Comparison of ENCODE assay signal across 17 cellular contexts in the genomic region with DNA sequence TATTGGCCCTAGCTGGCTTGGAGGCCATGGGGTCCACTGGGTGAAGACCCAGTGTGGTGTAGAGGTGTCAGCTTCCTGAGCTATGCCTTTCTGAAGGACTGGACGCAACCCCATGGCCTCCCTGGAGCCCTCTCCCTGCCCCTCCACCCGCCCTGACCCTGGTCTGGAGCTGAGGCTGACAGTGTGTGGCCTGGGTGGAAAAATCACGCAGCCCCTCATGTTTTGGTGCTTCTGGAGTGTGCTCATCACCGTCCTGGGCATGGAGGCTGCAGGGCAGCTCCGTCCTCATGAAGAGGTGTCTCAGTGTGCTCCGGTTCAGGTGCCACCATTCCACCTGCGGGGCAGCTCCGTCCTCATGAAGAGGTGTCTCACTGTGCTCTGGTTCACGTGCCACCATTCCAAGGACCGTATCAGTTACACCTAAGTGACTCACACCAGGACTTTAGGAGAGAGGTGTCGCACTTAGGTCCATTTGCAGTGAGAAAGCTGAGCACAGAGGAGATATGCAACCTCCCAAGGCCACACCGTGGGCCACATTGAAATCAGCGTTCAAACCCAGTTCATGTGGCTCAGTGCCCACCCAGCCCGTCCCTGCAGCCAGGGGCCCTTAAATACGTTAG.
A peak's percentile ranks its signal among the peaks of the same experiment; 100 is the strongest.
DNase-seq lines count a peak whose midpoint lies in the region; ATAC-seq and TF ChIP-seq lines count a peak whose summit lies in the region.
"Had no signal": no experiment of that assay in that cellular context is flagged by ENCODE, and none has a peak within 500 bp of the region (broad histone marks: within the 10 kb centered on the region; RNA-seq: fewer than 3 reads in every experiment).

No MANE protein-coding gene starts in this region.

- H3K4me1 ChIP-seq in right atrium auricular region, result no peaks in the 10 kb centered on the region
- no peaks in the 10 kb centered on the region for H3K4me1 ChIP-seq in CD4-positive, alpha-beta memory T cell (ENCODE audit: insufficient read depth, low read length)
- H3K4me1 ChIP-seq: A549, Caco-2, HAP-1 had no signal

- no peaks in the 10 kb centered on the region for H3K9me3 Mint-ChIP-seq in progenitor cell of endocrine pancreas (ENCODE audit: low read depth)
- peaks cover 17% of the 10 kb centered on the region for H3K9me3 Mint-ChIP-seq in activated CD4-positive, alpha-beta T cell treated with anti-CD3 and anti-CD28 coated beads, Interleukin-2, amount 10 ng/mL, durations not matched to agents 7 days and 5 days
- peaks cover 0 to 25% (median 8%) of the 10 kb centered on the region in 8 donors for H3K9me3 Mint-ChIP-seq in CD4-positive, alpha-beta memory T cell

- POLR2A ChIA-PET in activated CD4-positive, alpha-beta T cell treated with anti-CD3 and anti-CD28 coated beads, Interleukin-2, amount 10 ng/mL, durations not matched to agents 7 days and 5 days (lab: Charles Lee), result no interaction called here
- POLR2A ChIA-PET in CD4-positive, alpha-beta memory T cell (lab: Charles Lee; ENCODE audit: partially characterized antibody), result no interaction called here

- peaks cover 8% of the 10 kb centered on the region for H3K4me1 Mint-ChIP-seq in progenitor cell of endocrine pancreas (ENCODE audit: low read depth)
- H3K4me1 Mint-ChIP-seq in activated CD4-positive, alpha-beta T cell treated with anti-CD3 and anti-CD28 coated beads, Interleukin-2, amount 10 ng/mL, durations not matched to agents 7 days and 5 days, result no peaks in the 10 kb centered on the region
- H3K4me1 Mint-ChIP-seq in CD4-positive, alpha-beta memory T cell, result no peaks in the 10 kb centered on the region

- peak; percentile 23 for DNase-seq in right atrium auricular region (ENCODE audit: low spot score)
- DNase-seq in left cardiac atrium, result no peak
- DNase-seq in islet precursor cell, result peak; percentile 24
- no peak for DNase-seq in progenitor cell of endocrine pancreas (ENCODE audit: low spot score, unreplicated experiment)
- DNase-seq in activated CD4-positive, alpha-beta T cell treated with anti-CD3 and anti-CD28 coated beads, Interleukin-2, amount 10 ng/mL, durations not matched to agents 7 days and 5 days, result no peak
- no peak for DNase-seq in CD4-positive, alpha-beta memory T cell
- no peak for DNase-seq in activated T-cell treated with anti-CD3 and anti-CD28 coated beads, Interleukin-2, amount 50 U/mL, for 48 hours
- DNase-seq: 8988T; C1 segment of cervical spinal cord; Caco-2; CD8-positive, alpha-beta T cell; DMS153; DND-41; GOT3; HFFc6 had no signal

- no peak overlapping the region for H3K4me3 Mint-ChIP-seq in progenitor cell of endocrine pancreas (ENCODE audit: low read depth)
- H3K4me3 Mint-ChIP-seq in activated CD4-positive, alpha-beta T cell treated with anti-CD3 and anti-CD28 coated beads, Interleukin-2, amount 10 ng/mL, durations not matched to agents 7 days and 5 days, result no peak overlapping the region
- no peak overlapping the region for H3K4me3 Mint-ChIP-seq in CD4-positive, alpha-beta memory T cell
- H3K4me3 Mint-ChIP-seq: CD8-positive, alpha-beta T cell; HFFc6 had no signal

- no peaks in the 10 kb centered on the region for H3K36me3 Mint-ChIP-seq in progenitor cell of endocrine pancreas (ENCODE audit: insufficient read depth)
- H3K36me3 Mint-ChIP-seq in activated CD4-positive, alpha-beta T cell treated with anti-CD3 and anti-CD28 coated beads, Interleukin-2, amount 10 ng/mL, durations not matched to agents 7 days and 5 days (ENCODE audit: low read depth), result no peaks in the 10 kb centered on the region
- no peaks in the 10 kb centered on the region for H3K36me3 Mint-ChIP-seq in CD4-positive, alpha-beta memory T cell
- H3K36me3 Mint-ChIP-seq: CD8-positive, alpha-beta T cell had no signal

- H3K27ac Mint-ChIP-seq in progenitor cell of endocrine pancreas, result peak overlapping the region; percentile 82
- no peak overlapping the region for H3K27ac Mint-ChIP-seq in activated CD4-positive, alpha-beta T cell treated with anti-CD3 and anti-CD28 coated beads, Interleukin-2, amount 10 ng/mL, durations not matched to agents 7 days and 5 days
- H3K27ac Mint-ChIP-seq in CD4-positive, alpha-beta memory T cell, result no peak overlapping the region
- H3K27ac Mint-ChIP-seq: CD8-positive, alpha-beta T cell; HFFc6 had no signal

- CTCF ChIA-PET in activated CD4-positive, alpha-beta T cell treated with anti-CD3 and anti-CD28 coated beads, Interleukin-2, amount 10 ng/mL, durations not matched to agents 7 days and 5 days (lab: Charles Lee), result no interaction called here
- CTCF ChIA-PET in CD4-positive, alpha-beta memory T cell (lab: Charles Lee; ENCODE audit: partially characterized antibody), result no interaction called here

- H3K27me3 Mint-ChIP-seq in progenitor cell of endocrine pancreas, result peaks cover 44% of the 10 kb centered on the region
- H3K27me3 Mint-ChIP-seq in activated CD4-positive, alpha-beta T cell treated with anti-CD3 and anti-CD28 coated beads, Interleukin-2, amount 10 ng/mL, durations not matched to agents 7 days and 5 days, result no peaks in the 10 kb centered on the region
- no peaks in the 10 kb centered on the region for H3K27me3 Mint-ChIP-seq in CD4-positive, alpha-beta memory T cell

- H3K27ac ChIP-seq in right atrium auricular region, result no peak overlapping the region
- no peak overlapping the region for H3K27ac ChIP-seq in CD4-positive, alpha-beta memory T cell (ENCODE audit: low read depth, low read length)
- H3K27ac ChIP-seq: A549 had no signal

- intact Hi-C loops in left cardiac atrium (cut with DNase I), result no loop called here
- intact Hi-C loops in CD4-positive, alpha-beta memory T cell (cut with micrococcal nuclease), result no loop called here

- ATAC-seq in left cardiac atrium, result no peak
- ATAC-seq: A549; CD8-positive, alpha-beta T cell had no signal

- H3K36me3 ChIP-seq in right atrium auricular region, result no peaks in the 10 kb centered on the region
- H3K36me3 ChIP-seq in CD4-positive, alpha-beta memory T cell (ENCODE audit: insufficient read depth, low read length), result no peaks in the 10 kb centered on the region
- H3K36me3 ChIP-seq: HAP-1 had no signal

- no peak overlapping the region for H3K4me3 ChIP-seq in right atrium auricular region
- no peak overlapping the region for H3K4me3 ChIP-seq in CD4-positive, alpha-beta memory T cell (ENCODE audit: low read length in 2 of 2)
- H3K4me3 ChIP-seq: A549, HAP-1 had no signal

- no peaks in the 10 kb centered on the region for H3K9me3 ChIP-seq in right atrium auricular region
- no peaks in the 10 kb centered on the region for H3K9me3 ChIP-seq in CD4-positive, alpha-beta memory T cell (ENCODE audit: control insufficient read depth in 1 of 2, low read length in 2 of 2)
- H3K9me3 ChIP-seq: A549, Caco-2, HAP-1 had no signal

- no peaks in the 10 kb centered on the region for H3K27me3 ChIP-seq in right atrium auricular region
- H3K27me3 ChIP-seq in CD4-positive, alpha-beta memory T cell (ENCODE audit: insufficient read depth, low read length), result no peaks in the 10 kb centered on the region

- no peak for TF ChIP-seq CTCF in right atrium auricular region (IDR thresholded peaks at IDR 0.05)
- no peak for TF ChIP-seq CTCF in progenitor cell of endocrine pancreas (IDR thresholded peaks at IDR 0.05; ENCODE audit: unreplicated experiment)

Comparison
In these comparisons a context has a peak if more than half of its experiments do, and no peak if none do; other contexts are left out.
1. DNase-seq: peak in right atrium auricular region (single experiment) and islet precursor cell (single experiment); none in left cardiac atrium (single experiment), progenitor cell of endocrine pancreas (single experiment), activated CD4-positive, alpha-beta T cell treated with anti-CD3 and anti-CD28 coated beads, Interleukin-2, amount 10 ng/mL, durations not matched to agents 7 days and 5 days (single experiment), CD4-positive, alpha-beta memory T cell (0 of 5) and activated T-cell treated with anti-CD3 and anti-CD28 coated beads, Interleukin-2, amount 50 U/mL, for 48 hours (0 of 2).